Comparison of ENCODE assay signal across 16 cellular contexts in the genomic region with DNA sequence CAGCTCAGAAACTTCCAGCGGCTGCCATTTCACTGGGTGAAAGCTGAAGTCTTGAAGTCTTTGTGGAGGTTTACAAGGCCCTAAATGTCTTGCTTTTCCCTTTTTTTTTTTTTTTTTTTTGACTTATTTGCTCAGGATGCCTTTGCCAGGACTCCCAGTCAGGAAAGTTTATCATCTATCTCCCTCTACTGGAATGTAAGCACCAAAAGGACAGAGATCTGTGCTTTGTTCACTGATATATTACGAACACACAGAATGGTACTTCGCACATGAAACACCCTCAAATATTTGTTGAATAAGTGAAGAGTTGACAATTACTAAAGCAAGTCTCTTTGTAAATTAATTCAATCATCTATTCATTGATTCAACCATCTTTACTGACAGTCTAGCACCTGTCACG. TPM values are rescaled to one million over a fixed set of nuclear protein-coding genes. Genes with fewer than 3 reads are reported as not detected.
A peak's percentile ranks its signal among the peaks of the same experiment; 100 is the strongest.
DNase-seq lines count a peak whose midpoint lies in the region; ATAC-seq, FAIRE-seq and TF ChIP-seq lines count a peak whose summit lies in the region.
"Had no signal": no experiment of that assay in that cellular context is flagged by ENCODE, and none has a peak within 500 bp of the region (broad histone marks: within the 10 kb centered on the region; RNA-seq: fewer than 3 reads in every experiment).

No MANE protein-coding gene starts in this region.

- H3K4me3 ChIP-seq in AG10803 (ENCODE audit: low read length) (no peak overlapping the region), bronchial epithelial cell (ENCODE audit: low read depth, low read length) (no peak overlapping the region), neural progenitor cell (no peak overlapping the region), mesenchymal stem cell (ENCODE audit: insufficient read depth in 1 of 2, low read depth in 1 of 2, low read length in 2 of 2) (no peak overlapping the region)
- H3K4me3 ChIP-seq: BLaER1 treated with 17β-estradiol and CSF1 and Interleukin-3, amounts not matched to agents 10 nM and 100 nM had no signal

- H3K36me3 ChIP-seq in bronchial epithelial cell (ENCODE audit: control insufficient read depth, insufficient read depth, low read length) (no peaks in the 10 kb centered on the region), neural progenitor cell (no peaks in the 10 kb centered on the region), mesenchymal stem cell (ENCODE audit: control insufficient read depth in 1 of 2, insufficient read depth in 2 of 2, low read depth in 1 of 2, low read length in 2 of 2) (no peaks in the 10 kb centered on the region)

- H3K27me3 ChIP-seq in bronchial epithelial cell (ENCODE audit: control insufficient read depth, insufficient read depth, low read length): no peaks in the 10 kb centered on the region
- H3K27me3 ChIP-seq in neural progenitor cell: no peaks in the 10 kb centered on the region
- no peaks in the 10 kb centered on the region for H3K27me3 ChIP-seq in mesenchymal stem cell (ENCODE audit: control insufficient read depth in 1 of 2, insufficient read depth in 1 of 2, low read length in 2 of 2)
- H3K27me3 ChIP-seq: BLaER1 treated with 17β-estradiol and CSF1 and Interleukin-3, amounts not matched to agents 10 nM and 100 nM had no signal

- H3K4ac ChIP-seq in mesenchymal stem cell (ENCODE audit: low read depth in 1 of 2, low read length in 2 of 2): no peak overlapping the region

- WGBS in mesenchymal stem cell: 100% methylated on average over 1 of the region's 4 CpGs

- no peaks in the 10 kb centered on the region for H3K79me2 ChIP-seq in neural progenitor cell (ENCODE audit: low read depth)

- H2AK5ac ChIP-seq in mesenchymal stem cell (ENCODE audit: low read length, severe bottlenecking): no peak overlapping the region

- DNase-seq in AG10803 (ENCODE audit: low read depth) (no peak), bronchial epithelial cell (ENCODE audit: low read depth) (peak; percentile 8), neural progenitor cell (ENCODE audit: low spot score) (peak; percentile 21), glomerular visceral epithelial cell (ENCODE audit: extremely low spot score) (no peak), mesenchymal stem cell (no peak)
- DNase-seq: KBM-7, MM.1S, NCI-H1105, NCI-H187 treated with DMSO at 0.1 percent for 48 hours, NCI-H446, SHP77 had no signal

- H2BK5ac ChIP-seq in mesenchymal stem cell (ENCODE audit: low read depth, low read length, poor library complexity, severe bottlenecking): no peak overlapping the region

- H3K9me3 ChIP-seq in neural progenitor cell (ENCODE audit: low read depth) (no peaks in the 10 kb centered on the region), mesenchymal stem cell (ENCODE audit: control insufficient read depth, low read length) (no peaks in the 10 kb centered on the region)
- H3K9me3 ChIP-seq: BLaER1 treated with 17β-estradiol and CSF1 and Interleukin-3, amounts not matched to agents 10 nM and 100 nM had no signal

- H2BK120ac ChIP-seq in mesenchymal stem cell (ENCODE audit: low read depth, low read length): no peak overlapping the region

- peaks cover 2% of the 10 kb centered on the region for H3K27me3 Mint-ChIP-seq in neural progenitor cell (ENCODE audit: insufficient read depth, low read depth)

- no peak overlapping the region for H3K18ac ChIP-seq in mesenchymal stem cell (ENCODE audit: low read depth in 1 of 2, low read length in 2 of 2)

- no peaks in the 10 kb centered on the region for H4K20me1 ChIP-seq in neural progenitor cell (ENCODE audit: low read depth)
- H4K20me1 ChIP-seq: BLaER1 treated with 17β-estradiol and CSF1 and Interleukin-3, amounts not matched to agents 10 nM and 100 nM had no signal

- ATAC-seq in GM21381 (IDR thresholded peaks at IDR 0.05; ENCODE audit: unreplicated experiment): no peak
- ATAC-seq: Panc1 had no signal

- no peak overlapping the region for H2AFZ ChIP-seq in neural progenitor cell (replicated peaks)
- H2AFZ ChIP-seq in mesenchymal stem cell (ENCODE audit: low read depth, low read length): no peak overlapping the region

- no peak overlapping the region for H4K91ac ChIP-seq in mesenchymal stem cell (ENCODE audit: low read length)

- TF ChIP-seq CTCF in AG10803 (conservative IDR thresholded peaks at IDR 0.05; ENCODE audit: low read length): 0 out of 2 replicates have a peak, but pooled peaks have one; percentile 4
- peak; percentile 56 for TF ChIP-seq CTCF in LNCAP (IDR thresholded peaks at IDR 0.05)
- no peak for TF ChIP-seq CTCF in bronchial epithelial cell (IDR thresholded peaks at IDR 0.05; ENCODE audit: insufficient read depth, low read length, severe bottlenecking)
- peak; percentile 35 for TF ChIP-seq CTCF in neural progenitor cell (IDR thresholded peaks at IDR 0.05)

- H3F3A ChIP-seq in neural progenitor cell (ENCODE audit: low read depth): no peaks in the 10 kb centered on the region

- no peak for FAIRE-seq in bronchial epithelial cell (lab: Jason Lieb, UNC)

- no peak overlapping the region for H3K23ac ChIP-seq in mesenchymal stem cell (ENCODE audit: low read length in 2 of 2)

- peaks cover 20% of the 10 kb centered on the region for H3K4me1 ChIP-seq in neural progenitor cell
- H3K4me1 ChIP-seq in mesenchymal stem cell (ENCODE audit: control insufficient read depth, insufficient read depth, low read depth, low read length): peaks cover 2% of the 10 kb centered on the region

- H3K79me1 ChIP-seq in mesenchymal stem cell (replicated peaks; ENCODE audit: low read length, poor library complexity, severe bottlenecking): no peaks in the 10 kb centered on the region

- no peak overlapping the region for H3K4me3 Mint-ChIP-seq in neural progenitor cell

- H3K36me3 Mint-ChIP-seq in neural progenitor cell: no peaks in the 10 kb centered on the region

- H2BK15ac ChIP-seq in mesenchymal stem cell (ENCODE audit: low read depth, poor library complexity, severe bottlenecking): no peak overlapping the region

- H3K4me1 Mint-ChIP-seq in neural progenitor cell: peaks cover 24% of the 10 kb centered on the region

- no peak overlapping the region for H2BK12ac ChIP-seq in mesenchymal stem cell (ENCODE audit: low read length in 2 of 2)

- no peak overlapping the region for H3K9ac ChIP-seq in neural progenitor cell
- H3K9ac ChIP-seq in mesenchymal stem cell (ENCODE audit: low read length): no peak overlapping the region
- H3K9ac ChIP-seq: BLaER1 treated with 17β-estradiol and CSF1 and Interleukin-3, amounts not matched to agents 10 nM and 100 nM had no signal

- H3K14ac ChIP-seq in mesenchymal stem cell (ENCODE audit: low read length in 2 of 2): no peak overlapping the region

- no peak overlapping the region for H3K27ac ChIP-seq in neural progenitor cell
- H3K27ac ChIP-seq in mesenchymal stem cell (ENCODE audit: low read length, poor library complexity, severe bottlenecking): no peak overlapping the region
- H3K27ac ChIP-seq: BLaER1 treated with 17β-estradiol and CSF1 and Interleukin-3, amounts not matched to agents 10 nM and 100 nM; HL-60 had no signal

- H3K27ac Mint-ChIP-seq in neural progenitor cell: no peak overlapping the region

- H3K4me2 ChIP-seq in neural progenitor cell (no peak overlapping the region), mesenchymal stem cell (ENCODE audit: low read length, poor library complexity, severe bottlenecking) (no peak overlapping the region)
- H3K4me2 ChIP-seq: BLaER1 treated with 17β-estradiol and CSF1 and Interleukin-3, amounts not matched to agents 10 nM and 100 nM had no signal

- H3K9me3 Mint-ChIP-seq in neural progenitor cell: no peaks in the 10 kb centered on the region

- H4K8ac ChIP-seq in mesenchymal stem cell (ENCODE audit: low read length): no peak overlapping the region

RNA-seq across cellular contexts. Expression of gene ABCB4, which starts 23.2 kb away (rescaled TPM):
- not detected in 2 replicates for total RNA-seq in bronchial epithelial cell
- 0.30 and 0.50 TPM in 2 replicates for total RNA-seq in neural progenitor cell (ENCODE audit: low replicate concordance)
- polyA plus RNA-seq in mesenchymal stem cell (2013, experiment 1 of 2): 0.07 TPM
- polyA plus RNA-seq in mesenchymal stem cell (2013, experiment 2 of 2): 0.11 TPM

Comparison
In these comparisons a context has a peak if more than half of its experiments do, and no peak if none do; other contexts are left out.
1. DNase-seq: peak in bronchial epithelial cell (single experiment) and neural progenitor cell (single experiment); none in AG10803 (single experiment), glomerular visceral epithelial cell (single experiment) and mesenchymal stem cell (single experiment).